In the genomic region with DNA sequence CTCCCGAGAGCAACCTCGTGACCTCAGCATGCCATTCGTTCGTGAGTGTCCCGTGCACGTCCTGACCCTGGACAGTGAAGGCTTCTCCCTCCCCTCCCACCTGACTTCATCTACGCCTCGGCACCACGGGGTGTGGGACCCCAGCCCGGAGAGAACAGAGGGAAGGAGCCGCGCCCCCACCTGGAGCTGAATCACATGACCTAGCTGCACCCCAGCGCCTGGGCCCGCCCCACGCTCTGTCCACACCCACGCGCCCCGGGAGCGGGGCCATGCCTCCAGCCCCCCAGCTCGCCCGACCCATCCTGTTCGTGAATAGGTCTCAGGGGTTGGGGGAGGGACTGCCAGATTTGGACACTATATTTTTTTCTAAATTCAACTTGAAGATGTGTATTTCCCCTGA, we compare ENCODE assay signal across 1 cellular context.
TF ChIP-seq lines count a peak whose summit lies in the region.

No MANE protein-coding gene starts in this region.

TF ChIP-seq in endothelial cell of umbilical vein, 7 proteins besides CTCF, POLR2A, EP300 and RAD21:
- TF ChIP-seq, protein P1, sequence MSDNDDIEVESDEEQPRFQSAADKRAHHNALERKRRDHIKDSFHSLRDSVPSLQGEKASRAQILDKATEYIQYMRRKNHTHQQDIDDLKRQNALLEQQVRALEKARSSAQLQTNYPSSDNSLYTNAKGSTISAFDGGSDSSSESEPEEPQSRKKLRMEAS (IDR thresholded peaks at IDR 0.05; ENCODE audit: insufficient read depth, insufficient read length) = no peak
- TF ChIP-seq JUN (IDR thresholded peaks at IDR 0.05; ENCODE audit: borderline replicate concordance, insufficient read depth, insufficient read length, low read depth) (no peak), POLR2AphosphoS5 (IDR thresholded peaks at IDR 0.05; ENCODE audit: insufficient read depth, low read depth, low read length) (no peak), MYC (IDR thresholded peaks at IDR 0.05; ENCODE audit: low read depth, low read length) (no peak), EZH2 (IDR thresholded peaks at IDR 0.05; ENCODE audit: borderline replicate concordance, low read depth, low read length, severe bottlenecking) (no peak), GATA2 (IDR thresholded peaks at IDR 0.05; ENCODE audit: insufficient read depth, insufficient read length, low read depth, low read length) (no peak), FOS (IDR thresholded peaks at IDR 0.05; ENCODE audit: borderline replicate concordance, insufficient read depth, low read length) (no peak)
